1 cellular context compared by ENCODE assay signal in the genomic region with DNA sequence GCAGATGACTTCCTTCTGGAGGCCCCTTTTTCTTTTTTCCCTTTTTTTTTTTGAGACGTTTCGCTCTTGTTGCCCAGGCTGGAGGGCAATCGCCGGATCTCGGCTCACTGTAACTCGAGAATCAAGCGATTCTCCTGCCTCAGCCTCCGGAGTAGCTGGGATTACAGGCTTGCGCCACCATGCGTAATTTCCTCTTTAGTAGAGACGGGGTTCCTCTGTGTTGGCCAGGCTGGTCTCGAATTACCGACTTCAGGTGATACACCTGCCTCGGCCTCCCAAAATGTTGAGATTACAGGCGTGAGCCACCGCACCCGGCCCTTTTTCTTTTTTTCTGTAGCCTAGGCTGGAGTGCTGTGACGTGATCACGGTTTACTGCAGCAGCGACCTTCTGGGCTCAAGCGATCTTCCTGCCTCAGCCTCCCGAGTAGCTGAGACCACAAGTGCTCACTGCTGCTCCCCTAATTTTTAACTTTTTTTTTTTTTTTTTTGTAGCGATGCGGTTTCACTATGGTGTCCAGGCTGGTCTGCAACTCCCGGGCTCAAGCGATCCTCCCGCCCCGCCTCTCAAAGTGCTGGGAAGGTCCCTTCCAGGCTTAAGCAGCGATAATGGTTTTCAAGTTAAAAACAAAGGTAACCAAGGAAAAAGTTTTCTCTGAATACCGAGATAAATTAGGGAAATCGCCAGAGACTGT.
TF ChIP-seq lines count a peak whose summit lies in the region.

No MANE protein-coding gene starts in this region.

TF ChIP-seq in HEK293, 187 proteins besides CTCF, POLR2A, EP300 and RAD21 (continued from another document):
- TF ChIP-seq, protein P1, sequence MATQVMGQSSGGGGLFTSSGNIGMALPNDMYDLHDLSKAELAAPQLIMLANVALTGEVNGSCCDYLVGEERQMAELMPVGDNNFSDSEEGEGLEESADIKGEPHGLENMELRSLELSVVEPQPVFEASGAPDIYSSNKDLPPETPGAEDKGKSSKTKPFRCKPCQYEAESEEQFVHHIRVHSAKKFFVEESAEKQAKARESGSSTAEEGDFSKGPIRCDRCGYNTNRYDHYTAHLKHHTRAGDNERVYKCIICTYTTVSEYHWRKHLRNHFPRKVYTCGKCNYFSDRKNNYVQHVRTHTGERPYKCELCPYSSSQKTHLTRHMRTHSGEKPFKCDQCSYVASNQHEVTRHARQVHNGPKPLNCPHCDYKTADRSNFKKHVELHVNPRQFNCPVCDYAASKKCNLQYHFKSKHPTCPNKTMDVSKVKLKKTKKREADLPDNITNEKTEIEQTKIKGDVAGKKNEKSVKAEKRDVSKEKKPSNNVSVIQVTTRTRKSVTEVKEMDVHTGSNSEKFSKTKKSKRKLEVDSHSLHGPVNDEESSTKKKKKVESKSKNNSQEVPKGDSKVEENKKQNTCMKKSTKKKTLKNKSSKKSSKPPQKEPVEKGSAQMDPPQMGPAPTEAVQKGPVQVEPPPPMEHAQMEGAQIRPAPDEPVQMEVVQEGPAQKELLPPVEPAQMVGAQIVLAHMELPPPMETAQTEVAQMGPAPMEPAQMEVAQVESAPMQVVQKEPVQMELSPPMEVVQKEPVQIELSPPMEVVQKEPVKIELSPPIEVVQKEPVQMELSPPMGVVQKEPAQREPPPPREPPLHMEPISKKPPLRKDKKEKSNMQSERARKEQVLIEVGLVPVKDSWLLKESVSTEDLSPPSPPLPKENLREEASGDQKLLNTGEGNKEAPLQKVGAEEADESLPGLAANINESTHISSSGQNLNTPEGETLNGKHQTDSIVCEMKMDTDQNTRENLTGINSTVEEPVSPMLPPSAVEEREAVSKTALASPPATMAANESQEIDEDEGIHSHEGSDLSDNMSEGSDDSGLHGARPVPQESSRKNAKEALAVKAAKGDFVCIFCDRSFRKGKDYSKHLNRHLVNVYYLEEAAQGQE (tag by site-specific recombination; IDR thresholded peaks at IDR 0.05), result 0 out of 2 replicates have a peak, but pooled peaks have one; percentile 16
- TF ChIP-seq, protein P2, sequence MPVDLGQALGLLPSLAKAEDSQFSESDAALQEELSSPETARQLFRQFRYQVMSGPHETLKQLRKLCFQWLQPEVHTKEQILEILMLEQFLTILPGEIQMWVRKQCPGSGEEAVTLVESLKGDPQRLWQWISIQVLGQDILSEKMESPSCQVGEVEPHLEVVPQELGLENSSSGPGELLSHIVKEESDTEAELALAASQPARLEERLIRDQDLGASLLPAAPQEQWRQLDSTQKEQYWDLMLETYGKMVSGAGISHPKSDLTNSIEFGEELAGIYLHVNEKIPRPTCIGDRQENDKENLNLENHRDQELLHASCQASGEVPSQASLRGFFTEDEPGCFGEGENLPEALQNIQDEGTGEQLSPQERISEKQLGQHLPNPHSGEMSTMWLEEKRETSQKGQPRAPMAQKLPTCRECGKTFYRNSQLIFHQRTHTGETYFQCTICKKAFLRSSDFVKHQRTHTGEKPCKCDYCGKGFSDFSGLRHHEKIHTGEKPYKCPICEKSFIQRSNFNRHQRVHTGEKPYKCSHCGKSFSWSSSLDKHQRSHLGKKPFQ (tag by site-specific recombination; IDR thresholded peaks at IDR 0.05), result no peak
- TF ChIP-seq ZNF146 (tag by site-specific recombination; IDR thresholded peaks at IDR 0.05) (no peak), ZBTB17 (tag by site-specific recombination; IDR thresholded peaks at IDR 0.05) (peak; percentile 94), ZFP41 (tag by site-specific recombination; IDR thresholded peaks at IDR 0.05; ENCODE audit: borderline replicate concordance) (no peak), SCRT2 (tag by site-specific recombination; IDR thresholded peaks at IDR 0.05) (no peak), ZNF600 (tag by site-specific recombination; IDR thresholded peaks at IDR 0.05) (0 out of 2 replicates have a peak, but pooled peaks have one; percentile 16), ZNF843 (tag by site-specific recombination; IDR thresholded peaks at IDR 0.05) (no peak), ZNF394 (tag by site-specific recombination; IDR thresholded peaks at IDR 0.05; ENCODE audit: borderline replicate concordance) (peak; percentile 100), GLI4 (tag by site-specific recombination; IDR thresholded peaks at IDR 0.05) (no peak), ZXDB (tag by site-specific recombination; IDR thresholded peaks at IDR 0.05) (peak; percentile 18; the same call in 1 of the 2 replicates), SP7 (tag by site-specific recombination; IDR thresholded peaks at IDR 0.05) (0 out of 2 replicates have a peak, but pooled peaks have one; percentile 17), ZBTB21 (tag by site-specific recombination; IDR thresholded peaks at IDR 0.05) (peak; percentile 67; the same call in 1 of the 2 replicates), HOXA7 (CRISPR knock-in tag; IDR thresholded peaks at IDR 0.05; ENCODE audit: borderline replicate concordance) (no peak), IKZF3 (tag by site-specific recombination; IDR thresholded peaks at IDR 0.05) (no peak), ZNF391 (tag by site-specific recombination; IDR thresholded peaks at IDR 0.05; ENCODE audit: borderline replicate concordance, low read depth) (peak; percentile 51; the same call in 1 of the 2 replicates), ZNF335 (tag by site-specific recombination; conservative IDR thresholded peaks at IDR 0.05) (peak; percentile 88), ZNF140 (tag by site-specific recombination; IDR thresholded peaks at IDR 0.05) (no peak), OSR2 (tag by site-specific recombination; IDR thresholded peaks at IDR 0.05) (peak; percentile 73)
- TF ChIP-seq, protein P3, sequence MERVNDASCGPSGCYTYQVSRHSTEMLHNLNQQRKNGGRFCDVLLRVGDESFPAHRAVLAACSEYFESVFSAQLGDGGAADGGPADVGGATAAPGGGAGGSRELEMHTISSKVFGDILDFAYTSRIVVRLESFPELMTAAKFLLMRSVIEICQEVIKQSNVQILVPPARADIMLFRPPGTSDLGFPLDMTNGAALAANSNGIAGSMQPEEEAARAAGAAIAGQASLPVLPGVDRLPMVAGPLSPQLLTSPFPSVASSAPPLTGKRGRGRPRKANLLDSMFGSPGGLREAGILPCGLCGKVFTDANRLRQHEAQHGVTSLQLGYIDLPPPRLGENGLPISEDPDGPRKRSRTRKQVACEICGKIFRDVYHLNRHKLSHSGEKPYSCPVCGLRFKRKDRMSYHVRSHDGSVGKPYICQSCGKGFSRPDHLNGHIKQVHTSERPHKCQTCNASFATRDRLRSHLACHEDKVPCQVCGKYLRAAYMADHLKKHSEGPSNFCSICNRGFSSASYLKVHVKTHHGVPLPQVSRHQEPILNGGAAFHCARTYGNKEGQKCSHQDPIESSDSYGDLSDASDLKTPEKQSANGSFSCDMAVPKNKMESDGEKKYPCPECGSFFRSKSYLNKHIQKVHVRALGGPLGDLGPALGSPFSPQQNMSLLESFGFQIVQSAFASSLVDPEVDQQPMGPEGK (tag by site-specific recombination; IDR thresholded peaks at IDR 0.05), result peak; percentile 8; the same call in 1 of the 2 replicates
- TF ChIP-seq, protein P4, sequence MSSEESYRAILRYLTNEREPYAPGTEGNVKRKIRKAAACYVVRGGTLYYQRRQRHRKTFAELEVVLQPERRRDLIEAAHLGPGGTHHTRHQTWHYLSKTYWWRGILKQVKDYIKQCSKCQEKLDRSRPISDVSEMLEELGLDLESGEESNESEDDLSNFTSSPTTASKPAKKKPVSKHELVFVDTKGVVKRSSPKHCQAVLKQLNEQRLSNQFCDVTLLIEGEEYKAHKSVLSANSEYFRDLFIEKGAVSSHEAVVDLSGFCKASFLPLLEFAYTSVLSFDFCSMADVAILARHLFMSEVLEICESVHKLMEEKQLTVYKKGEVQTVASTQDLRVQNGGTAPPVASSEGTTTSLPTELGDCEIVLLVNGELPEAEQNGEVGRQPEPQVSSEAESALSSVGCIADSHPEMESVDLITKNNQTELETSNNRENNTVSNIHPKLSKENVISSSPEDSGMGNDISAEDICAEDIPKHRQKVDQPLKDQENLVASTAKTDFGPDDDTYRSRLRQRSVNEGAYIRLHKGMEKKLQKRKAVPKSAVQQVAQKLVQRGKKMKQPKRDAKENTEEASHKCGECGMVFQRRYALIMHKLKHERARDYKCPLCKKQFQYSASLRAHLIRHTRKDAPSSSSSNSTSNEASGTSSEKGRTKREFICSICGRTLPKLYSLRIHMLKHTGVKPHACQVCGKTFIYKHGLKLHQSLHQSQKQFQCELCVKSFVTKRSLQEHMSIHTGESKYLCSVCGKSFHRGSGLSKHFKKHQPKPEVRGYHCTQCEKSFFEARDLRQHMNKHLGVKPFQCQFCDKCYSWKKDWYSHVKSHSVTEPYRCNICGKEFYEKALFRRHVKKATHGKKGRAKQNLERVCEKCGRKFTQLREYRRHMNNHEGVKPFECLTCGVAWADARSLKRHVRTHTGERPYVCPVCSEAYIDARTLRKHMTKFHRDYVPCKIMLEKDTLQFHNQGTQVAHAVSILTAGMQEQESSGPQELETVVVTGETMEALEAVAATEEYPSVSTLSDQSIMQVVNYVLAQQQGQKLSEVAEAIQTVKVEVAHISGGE (tag by site-specific recombination; conservative IDR thresholded peaks at IDR 0.05; ENCODE audit: low read depth), result 0 out of 2 replicates have a peak, but pooled peaks have one; percentile 27
